ENCODE assay signal across 1 cellular context in the genomic region with DNA sequence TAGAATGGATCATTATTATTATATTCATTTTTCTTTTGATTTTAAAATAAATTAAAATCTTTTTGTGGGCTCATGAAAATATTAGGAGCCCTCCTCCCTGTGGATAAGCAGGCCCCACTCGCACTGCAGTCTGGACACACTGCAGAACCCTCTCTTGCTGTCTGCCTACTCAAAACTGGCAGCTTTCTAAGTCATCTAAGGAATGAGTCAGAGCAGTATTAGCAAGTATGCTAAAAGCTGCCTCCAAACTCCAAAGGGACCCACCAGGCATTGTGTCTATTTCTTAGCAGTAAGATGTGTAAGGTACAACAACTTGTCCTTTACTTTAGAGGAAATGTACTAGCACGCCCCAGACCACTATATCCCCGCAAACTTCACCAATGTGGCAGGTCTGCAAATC.
TF ChIP-seq lines count a peak whose summit lies in the region.

No MANE protein-coding gene starts in this region.

TF ChIP-seq in GM12878, 131 proteins besides CTCF, POLR2A, EP300 and RAD21 (continued from another document):
- TF ChIP-seq, protein P1, sequence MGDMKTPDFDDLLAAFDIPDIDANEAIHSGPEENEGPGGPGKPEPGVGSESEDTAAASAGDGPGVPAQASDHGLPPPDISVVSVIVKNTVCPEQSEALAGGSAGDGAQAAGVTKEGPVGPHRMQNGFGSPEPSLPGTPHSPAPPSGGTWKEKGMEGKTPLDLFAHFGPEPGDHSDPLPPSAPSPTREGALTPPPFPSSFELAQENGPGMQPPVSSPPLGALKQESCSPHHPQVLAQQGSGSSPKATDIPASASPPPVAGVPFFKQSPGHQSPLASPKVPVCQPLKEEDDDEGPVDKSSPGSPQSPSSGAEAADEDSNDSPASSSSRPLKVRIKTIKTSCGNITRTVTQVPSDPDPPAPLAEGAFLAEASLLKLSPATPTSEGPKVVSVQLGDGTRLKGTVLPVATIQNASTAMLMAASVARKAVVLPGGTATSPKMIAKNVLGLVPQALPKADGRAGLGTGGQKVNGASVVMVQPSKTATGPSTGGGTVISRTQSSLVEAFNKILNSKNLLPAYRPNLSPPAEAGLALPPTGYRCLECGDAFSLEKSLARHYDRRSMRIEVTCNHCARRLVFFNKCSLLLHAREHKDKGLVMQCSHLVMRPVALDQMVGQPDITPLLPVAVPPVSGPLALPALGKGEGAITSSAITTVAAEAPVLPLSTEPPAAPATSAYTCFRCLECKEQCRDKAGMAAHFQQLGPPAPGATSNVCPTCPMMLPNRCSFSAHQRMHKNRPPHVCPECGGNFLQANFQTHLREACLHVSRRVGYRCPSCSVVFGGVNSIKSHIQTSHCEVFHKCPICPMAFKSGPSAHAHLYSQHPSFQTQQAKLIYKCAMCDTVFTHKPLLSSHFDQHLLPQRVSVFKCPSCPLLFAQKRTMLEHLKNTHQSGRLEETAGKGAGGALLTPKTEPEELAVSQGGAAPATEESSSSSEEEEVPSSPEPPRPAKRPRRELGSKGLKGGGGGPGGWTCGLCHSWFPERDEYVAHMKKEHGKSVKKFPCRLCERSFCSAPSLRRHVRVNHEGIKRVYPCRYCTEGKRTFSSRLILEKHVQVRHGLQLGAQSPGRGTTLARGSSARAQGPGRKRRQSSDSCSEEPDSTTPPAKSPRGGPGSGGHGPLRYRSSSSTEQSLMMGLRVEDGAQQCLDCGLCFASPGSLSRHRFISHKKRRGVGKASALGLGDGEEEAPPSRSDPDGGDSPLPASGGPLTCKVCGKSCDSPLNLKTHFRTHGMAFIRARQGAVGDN (IDR thresholded peaks at IDR 0.05) = no peak
- peak; percentile 80 for TF ChIP-seq JUNB (IDR thresholded peaks at IDR 0.05)
- TF ChIP-seq STAT3 (IDR thresholded peaks at IDR 0.05; ENCODE audit: low read depth, low read length) = no peak
- TF ChIP-seq FOS (IDR thresholded peaks at IDR 0.05; ENCODE audit: borderline replicate concordance, extremely low read depth, insufficient read length) = no peak
- no peak for TF ChIP-seq LARP7 (IDR thresholded peaks at IDR 0.05)
- no peak for TF ChIP-seq BMI1 (IDR thresholded peaks at IDR 0.05; ENCODE audit: borderline replicate concordance)
- TF ChIP-seq PML (IDR thresholded peaks at IDR 0.05; ENCODE audit: low read length) = no peak
- TF ChIP-seq EED (IDR thresholded peaks at IDR 0.05; ENCODE audit: low read depth) = peak; percentile 30; the same call in 1 of the 2 replicates
TF ChIP-seq in GM12878: peak in this region for 2.
